1 cellular context compared by ENCODE assay signal in genomic region chr3:194134757-194135515, GRCh38.
TF ChIP-seq lines count a peak whose summit lies in the region.

No MANE protein-coding gene starts in this region.

TF ChIP-seq in HepG2, 621 proteins besides CTCF, POLR2A, EP300 and RAD21 (continued from another document and continues in another):
- TF ChIP-seq NCOA2 (CRISPR knock-in tag; IDR thresholded peaks at IDR 0.05) (peak; percentile 69; the same call in 1 of the 2 replicates), CREB1 (IDR thresholded peaks at IDR 0.05) (peak; percentile 60; the same call in 1 of the 2 replicates), CREB1 (CRISPR knock-in tag; IDR thresholded peaks at IDR 0.05) (peak; percentile 54; the same call in 1 of the 2 replicates), ZNF251 (CRISPR knock-in tag; IDR thresholded peaks at IDR 0.05) (no peak), TIGD3 (CRISPR knock-in tag; IDR thresholded peaks at IDR 0.05; ENCODE audit: borderline replicate concordance) (no peak), NFRKB (IDR thresholded peaks at IDR 0.05) (no peak), MBD4 (IDR thresholded peaks at IDR 0.05; ENCODE audit: borderline replicate concordance, low read length) (no peak), RXRA (CRISPR knock-in tag; IDR thresholded peaks at IDR 0.05) (peak; percentile 87; the same call in 1 of the 2 replicates), ZNF557 (CRISPR knock-in tag; IDR thresholded peaks at IDR 0.05) (no peak), LRRFIP1 (CRISPR knock-in tag; conservative IDR thresholded peaks at IDR 0.05) (no peak), NFKB2 (CRISPR knock-in tag; IDR thresholded peaks at IDR 0.05; ENCODE audit: borderline replicate concordance) (peak; percentile 93; the same call in 1 of the 2 replicates), ZSCAN21 (CRISPR knock-in tag; IDR thresholded peaks at IDR 0.05; ENCODE audit: borderline replicate concordance) (peak; percentile 79; the same call in 1 of the 2 replicates), ZNF629 (CRISPR knock-in tag; conservative IDR thresholded peaks at IDR 0.05) (no peak), YEATS4 (CRISPR knock-in tag; IDR thresholded peaks at IDR 0.05; ENCODE audit: borderline replicate concordance) (peak; percentile 84; the same call in 1 of the 2 replicates), RCOR2 (CRISPR knock-in tag; IDR thresholded peaks at IDR 0.05) (peak; percentile 53), HMGA1 (CRISPR knock-in tag; conservative IDR thresholded peaks at IDR 0.05) (no peak), ATF5 (CRISPR knock-in tag; IDR thresholded peaks at IDR 0.05; ENCODE audit: low read depth) (no peak), CENPBD1 (CRISPR knock-in tag; IDR thresholded peaks at IDR 0.05; ENCODE audit: borderline replicate concordance, low read depth) (no peak), MYC (CRISPR knock-in tag; IDR thresholded peaks at IDR 0.05; ENCODE audit: borderline replicate concordance) (peak; percentile 93), POLR2AphosphoS5 (IDR thresholded peaks at IDR 0.05; ENCODE audit: low read depth, low read length) (0 out of 2 replicates have a peak, but pooled peaks have one; percentile 26), HDAC6 (IDR thresholded peaks at IDR 0.05; ENCODE audit: low read depth, low read length) (no peak), ZNF724P (CRISPR knock-in tag; IDR thresholded peaks at IDR 0.05; ENCODE audit: borderline replicate concordance) (0 out of 2 replicates have a peak, but pooled peaks have one; percentile 67), PHF21A (CRISPR knock-in tag; IDR thresholded peaks at IDR 0.05) (peak; percentile 91), CENPX (CRISPR knock-in tag; IDR thresholded peaks at IDR 0.05) (no peak), ARID3A (IDR thresholded peaks at IDR 0.05; ENCODE audit: low read depth, low read length) (0 out of 2 replicates have a peak, but pooled peaks have one; percentile 5), ZBTB3 (CRISPR knock-in tag; IDR thresholded peaks at IDR 0.05; ENCODE audit: borderline replicate concordance, low read depth) (no peak), SP4 (CRISPR knock-in tag; IDR thresholded peaks at IDR 0.05) (peak; percentile 68; the same call in 1 of the 2 replicates), SRSF1 (optimal IDR thresholded peaks at IDR 0.05; ENCODE audit: low read depth, low read length) (peak; percentile 76), TFE3 (CRISPR knock-in tag; IDR thresholded peaks at IDR 0.05) (peak; percentile 85), CCDC6 (CRISPR knock-in tag; IDR thresholded peaks at IDR 0.05) (peak; percentile 95), SETDB1 (CRISPR knock-in tag; IDR thresholded peaks at IDR 0.05; ENCODE audit: borderline replicate concordance) (no peak), KMT2A (CRISPR knock-in tag; IDR thresholded peaks at IDR 0.05) (no peak; the same call in 1 of the 2 replicates), NR0B2 (CRISPR knock-in tag; IDR thresholded peaks at IDR 0.05) (peak; percentile 91), FOXA1 (IDR thresholded peaks at IDR 0.05) (no peak), FOXA1 (CRISPR knock-in tag; IDR thresholded peaks at IDR 0.05) (peak; percentile 90), RBFOX2 (IDR thresholded peaks at IDR 0.05; ENCODE audit: low read depth, low read length) (peak; percentile 76), IKZF1 (IDR thresholded peaks at IDR 0.05) (no peak), ZNF234 (CRISPR knock-in tag; conservative IDR thresholded peaks at IDR 0.05) (0 out of 2 replicates have a peak, but pooled peaks have one; percentile 69), TMF1 (CRISPR knock-in tag; IDR thresholded peaks at IDR 0.05; ENCODE audit: low read depth) (peak; percentile 50; the same call in 1 of the 2 replicates), IRF9 (CRISPR knock-in tag; IDR thresholded peaks at IDR 0.05; ENCODE audit: borderline replicate concordance) (peak; percentile 58; the same call in 1 of the 2 replicates), AHDC1 (CRISPR knock-in tag; IDR thresholded peaks at IDR 0.05; ENCODE audit: borderline replicate concordance) (no peak; the same call in 1 of the 2 replicates), ZNF337 (CRISPR knock-in tag; IDR thresholded peaks at IDR 0.05; ENCODE audit: borderline replicate concordance, low read depth) (0 out of 2 replicates have a peak, but pooled peaks have one; percentile 32), REXO4 (CRISPR knock-in tag; IDR thresholded peaks at IDR 0.05; ENCODE audit: borderline replicate concordance) (peak; percentile 74; the same call in 1 of the 2 replicates), SIX1 (CRISPR knock-in tag; IDR thresholded peaks at IDR 0.05; ENCODE audit: borderline replicate concordance) (peak; percentile 38; the same call in 1 of the 2 replicates), ZNF512B (CRISPR knock-in tag; IDR thresholded peaks at IDR 0.05; ENCODE audit: borderline replicate concordance) (no peak), HOXA5 (CRISPR knock-in tag; IDR thresholded peaks at IDR 0.05) (peak; percentile 88), TAF1 (CRISPR knock-in tag; IDR thresholded peaks at IDR 0.05) (peak; percentile 65)
